Comparison of ENCODE assay signal across 12 cellular contexts in the genomic region with DNA sequence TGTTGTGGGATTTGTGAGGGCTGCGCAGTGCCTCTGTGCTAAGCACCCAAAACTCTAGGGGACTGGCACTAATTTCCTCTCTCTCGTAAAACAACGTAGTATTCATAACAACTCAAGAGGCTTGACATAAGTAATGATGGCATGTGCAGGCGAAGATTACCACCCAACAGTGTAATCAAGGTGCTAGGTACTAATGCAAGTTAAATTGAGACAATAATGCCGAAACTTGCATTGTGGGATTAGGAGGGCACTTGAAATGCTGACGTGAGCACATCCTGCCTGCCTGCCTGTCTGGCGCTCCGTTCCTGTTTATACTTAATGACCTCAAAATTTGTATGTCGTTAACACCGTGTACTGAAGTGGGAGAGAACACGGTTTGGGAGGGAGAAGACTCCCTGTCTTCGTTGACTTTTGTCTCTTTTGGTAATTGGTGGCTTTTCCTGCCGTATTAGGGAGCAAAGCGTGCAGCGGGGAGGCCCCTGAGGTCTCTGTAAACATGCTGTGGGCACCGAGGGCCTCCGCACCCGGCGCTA.
DNase-seq lines count a peak whose midpoint lies in the region; ATAC-seq, FAIRE-seq and TF ChIP-seq lines count a peak whose summit lies in the region.
"Had no signal": no experiment of that assay in that cellular context is flagged by ENCODE, and none has a peak within 500 bp of the region (broad histone marks: within the 10 kb centered on the region; RNA-seq: fewer than 3 reads in every experiment).

No MANE protein-coding gene starts in this region.

- no peak overlapping the region for H3K27ac ChIP-seq in kidney (ENCODE audit: low read depth in 2 of 2, low read length in 2 of 2)
- no peak overlapping the region for H3K27ac ChIP-seq in SK-N-SH (ENCODE audit: low read depth in 2 of 2, low read length in 1 of 2)

- H2AFZ ChIP-seq in SK-N-SH (ENCODE audit: low read depth), result no peak overlapping the region

- no peaks in the 10 kb centered on the region for H3K9me2 ChIP-seq in SK-N-SH

- no peaks in the 10 kb centered on the region for H4K20me1 ChIP-seq in SK-N-SH (ENCODE audit: insufficient read depth)

- intact Hi-C loops in kidney (cut with DNase I), result no loop called here
- intact Hi-C loops in left ventricle myocardium superior (cut with micrococcal nuclease), result no loop called here

- no peak for TF ChIP-seq CTCF in kidney (IDR thresholded peaks at IDR 0.05; ENCODE audit: borderline replicate concordance, extremely low read depth, insufficient read depth)
- TF ChIP-seq CTCF in SK-N-SH (IDR thresholded peaks at IDR 0.05), result no peak

- H3K4me3 ChIP-seq in kidney (ENCODE audit: low read length in 2 of 2) (no peak overlapping the region), SK-N-SH (ENCODE audit: low read depth in 2 of 2, low read length in 1 of 2) (no peak overlapping the region)

- H3K4me1 ChIP-seq in kidney (ENCODE audit: control insufficient read depth in 1 of 2, insufficient read depth in 1 of 2, low read depth in 1 of 2, low read length in 2 of 2), result peaks cover 0 to 3% of the 10 kb centered on the region in 2 donors
- H3K4me1 ChIP-seq in SK-N-SH (ENCODE audit: control insufficient read depth in 1 of 2, insufficient read depth in 2 of 2, low read depth in 1 of 2, low read length in 1 of 2), result peaks cover 0 to 23% of the 10 kb centered on the region in 2 experiments; a peak in 2 of 4 replicates

- H3K9ac ChIP-seq in kidney (ENCODE audit: low read length in 2 of 2) (no peak overlapping the region), SK-N-SH (no peak overlapping the region)

- no peak overlapping the region for H3K4me2 ChIP-seq in SK-N-SH

- TF ChIP-seq RAD21 in SK-N-SH (IDR thresholded peaks at IDR 0.05; ENCODE audit: low read length), result no peak

- DNase-seq in DMS153 (lab: John Stamatoyannopoulos, UW), result peak; percentile 79
- DNase-seq in NCI-H69 (lab: John Stamatoyannopoulos, UW), result peak; percentile 3
- DNase-seq in left kidney (ENCODE audit: low read depth, low spot score), result peak; percentile 39
- DNase-seq in kidney, result no peak
- no peak for DNase-seq in SK-N-SH
- no peak for DNase-seq in left ventricle myocardium superior
- DNase-seq in SW 1271 (lab: John Stamatoyannopoulos, UW), result no peak
- DNase-seq: activated CD4-positive, alpha-beta T cell treated with anti-CD3 and anti-CD28 coated beads for 4 hours; hippocampal formation; NCI-H1092 treated with DMSO at 0.1 percent for 48 hours had no signal

- no peaks in the 10 kb centered on the region for H3K9me3 ChIP-seq in kidney (ENCODE audit: control insufficient read depth in 1 of 2, low read length in 2 of 2)
- no peaks in the 10 kb centered on the region for H3K9me3 ChIP-seq in SK-N-SH

- no peaks in the 10 kb centered on the region for H3F3A ChIP-seq in SK-N-SH (replicated peaks; ENCODE audit: insufficient read depth)

- no peaks in the 10 kb centered on the region for H3K79me2 ChIP-seq in SK-N-SH (ENCODE audit: insufficient read depth)

- CTCF ChIA-PET in SK-N-SH (lab: Yijun Ruan, JAX), result no interaction called here

- peak; percentile 35 for ATAC-seq in GM21825 (IDR thresholded peaks at IDR 0.05; ENCODE audit: unreplicated experiment)
- ATAC-seq in left ventricle myocardium superior, result no peak
- ATAC-seq: activated naive CD4-positive, alpha-beta T cell treated with anti-CD3 and anti-CD28 coated beads, Interleukin-2, amount 50 U/mL, for 72 hours had no signal

- POLR2A ChIA-PET in SK-N-SH (lab: Yijun Ruan, JAX), result no interaction called here

- no peak for FAIRE-seq in kidney (lab: Jason Lieb, UNC)

- 75% methylated on average over 19 of the region's 19 CpGs for WGBS in SK-N-SH (ENCODE audit: low lambda C conversion rate)

- H3K36me3 ChIP-seq in kidney (ENCODE audit: control insufficient read depth in 1 of 2, insufficient read depth in 2 of 2, low read length in 2 of 2), result no peaks in the 10 kb centered on the region
- H3K36me3 ChIP-seq in SK-N-SH (replicated peaks in 1 of 2; ENCODE audit: control insufficient read depth in 1 of 2, insufficient read depth in 2 of 2, low read length in 1 of 2), result no peaks in the 10 kb centered on the region

- no peaks in the 10 kb centered on the region for H3K27me3 ChIP-seq in SK-N-SH (ENCODE audit: insufficient read depth)

- TF ChIP-seq EP300 in SK-N-SH (IDR thresholded peaks at IDR 0.05; ENCODE audit: borderline replicate concordance in 1 of 2, low read depth in 1 of 2, low read length in 1 of 2), result no peak

TF ChIP-seq in SK-N-SH, 30 proteins besides CTCF, POLR2A, EP300 and RAD21:
- no peak for TF ChIP-seq TEAD4 (IDR thresholded peaks at IDR 0.05; ENCODE audit: borderline replicate concordance, insufficient read depth)
- TF ChIP-seq RCOR1 (IDR thresholded peaks at IDR 0.05; ENCODE audit: low read length), result no peak
- TF ChIP-seq POLR2AphosphoS5 (IDR thresholded peaks at IDR 0.05; ENCODE audit: low read depth, low read length), result no peak
- TF ChIP-seq, protein P1, sequence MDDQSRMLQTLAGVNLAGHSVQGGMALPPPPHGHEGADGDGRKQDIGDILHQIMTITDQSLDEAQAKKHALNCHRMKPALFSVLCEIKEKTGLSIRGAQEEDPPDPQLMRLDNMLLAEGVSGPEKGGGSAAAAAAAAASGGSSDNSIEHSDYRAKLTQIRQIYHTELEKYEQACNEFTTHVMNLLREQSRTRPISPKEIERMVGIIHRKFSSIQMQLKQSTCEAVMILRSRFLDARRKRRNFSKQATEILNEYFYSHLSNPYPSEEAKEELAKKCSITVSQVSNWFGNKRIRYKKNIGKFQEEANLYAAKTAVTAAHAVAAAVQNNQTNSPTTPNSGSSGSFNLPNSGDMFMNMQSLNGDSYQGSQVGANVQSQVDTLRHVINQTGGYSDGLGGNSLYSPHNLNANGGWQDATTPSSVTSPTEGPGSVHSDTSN (IDR thresholded peaks at IDR 0.05), result no peak
- TF ChIP-seq FOXJ3 (CRISPR knock-in tag; IDR thresholded peaks at IDR 0.05), result no peak
- no peak for TF ChIP-seq FOSL2 (IDR thresholded peaks at IDR 0.05; ENCODE audit: borderline replicate concordance, low read depth)
- no peak for TF ChIP-seq MXI1 (IDR thresholded peaks at IDR 0.05; ENCODE audit: low read depth, low read length)
- TF ChIP-seq TAF1 (IDR thresholded peaks at IDR 0.05; ENCODE audit: borderline replicate concordance, low read depth, low read length), result no peak
- TF ChIP-seq RFX5 (IDR thresholded peaks at IDR 0.05; ENCODE audit: low read length), result no peak

Comparison
In these comparisons a context has a peak if more than half of its experiments do, and no peak if none do; other contexts are left out.
1. DNase-seq: peak in DMS153 (single experiment), NCI-H69 (single experiment) and left kidney (single experiment); none in kidney (single experiment), SK-N-SH (single experiment), left ventricle myocardium superior (single experiment) and SW 1271 (0 of 2).